In genomic region chr6:27293436-27294152, GRCh38 we compare ENCODE assay signal across 12 cellular contexts. TPM values are rescaled to one million over a fixed set of nuclear protein-coding genes. Genes with fewer than 3 reads are reported as not detected.
DNase-seq lines count a peak whose midpoint lies in the region; ATAC-seq, FAIRE-seq and TF ChIP-seq lines count a peak whose summit lies in the region.
"Had no signal": no experiment of that assay in that cellular context is flagged by ENCODE, and none has a peak within 500 bp of the region (broad histone marks: within the 10 kb centered on the region; RNA-seq: fewer than 3 reads in every experiment).

No MANE protein-coding gene starts in this region.

- peak overlapping the region; percentile 13 for H3K4me3 Mint-ChIP-seq in stimulated activated naive CD8-positive, alpha-beta T cell treated with anti-CD3 and anti-CD28 coated beads, Interleukin-15, Interleukin-2, amounts not matched to agents 100 ng/mL and 50 ng/mL, for 24 hours
- no peak overlapping the region for H3K4me3 Mint-ChIP-seq in stimulated activated naive CD8-positive, alpha-beta T cell treated with anti-CD3 and anti-CD28 coated beads, Interleukin-15, amount 100 ng/mL, for 72 hours

- no peak for FAIRE-seq in urothelium cell line (lab: Jason Lieb, UNC)

- TF ChIP-seq CTCF in fibroblast of lung (conservative IDR thresholded peaks at IDR 0.05 in 1 of 2, IDR thresholded peaks at IDR 0.05 in 1 of 2; ENCODE audit: low read depth in 1 of 2, low read length in 2 of 2) (no peak), prostate gland (IDR thresholded peaks at IDR 0.05) (no peak)

- H3K4me1 Mint-ChIP-seq in stimulated activated naive CD8-positive, alpha-beta T cell treated with anti-CD3 and anti-CD28 coated beads, Interleukin-15, Interleukin-2, amounts not matched to agents 100 ng/mL and 50 ng/mL, for 24 hours (ENCODE audit: low read depth) = peaks cover 11% of the 10 kb centered on the region
- peaks cover 28% of the 10 kb centered on the region for H3K4me1 Mint-ChIP-seq in stimulated activated naive CD8-positive, alpha-beta T cell treated with anti-CD3 and anti-CD28 coated beads, Interleukin-15, amount 100 ng/mL, for 72 hours

- intact Hi-C loops in prostate gland (cut with DNase I) = no loop called here

- H3K36me3 Mint-ChIP-seq in stimulated activated naive CD8-positive, alpha-beta T cell treated with anti-CD3 and anti-CD28 coated beads, Interleukin-15, Interleukin-2, amounts not matched to agents 100 ng/mL and 50 ng/mL, for 24 hours (ENCODE audit: low read depth) = peaks cover 37% of the 10 kb centered on the region

- peak overlapping the region; percentile 45 for H3K27ac Mint-ChIP-seq in stimulated activated naive CD8-positive, alpha-beta T cell treated with anti-CD3 and anti-CD28 coated beads, Interleukin-15, Interleukin-2, amounts not matched to agents 100 ng/mL and 50 ng/mL, for 24 hours
- no peak overlapping the region for H3K27ac Mint-ChIP-seq in stimulated activated naive CD8-positive, alpha-beta T cell treated with anti-CD3 and anti-CD28 coated beads, Interleukin-15, amount 100 ng/mL, for 72 hours

- H3K79me2 ChIP-seq in fibroblast of lung (ENCODE audit: control insufficient read depth, insufficient read depth, low read length) = no peaks in the 10 kb centered on the region

- H3K4me2 ChIP-seq in fibroblast of lung (ENCODE audit: extremely low read depth, insufficient read depth, low read length) = peak overlapping the region; percentile 4

- 20% methylated on average over 28 of the region's 28 CpGs for WGBS in prostate gland

- ATAC-seq in stimulated activated naive CD8-positive, alpha-beta T cell treated with anti-CD3 and anti-CD28 coated beads, Interleukin-15, amount 100 ng/mL, for 72 hours = no peak
- no peak for ATAC-seq in HG02938 (IDR thresholded peaks at IDR 0.05; ENCODE audit: unreplicated experiment)
- ATAC-seq: upper lobe of right lung had no signal

- no peaks in the 10 kb centered on the region for H3K4me1 ChIP-seq in fibroblast of lung (ENCODE audit: control insufficient read depth, extremely low read depth, insufficient read depth, low read length)
- H3K4me1 ChIP-seq in prostate gland (replicated peaks) = no peaks in the 10 kb centered on the region
- H3K4me1 ChIP-seq: SJSA1, upper lobe of right lung had no signal

- H4K20me1 ChIP-seq in fibroblast of lung (ENCODE audit: control insufficient read depth, extremely low read depth, insufficient read depth, low read length) = no peaks in the 10 kb centered on the region

- H3K4me3 ChIP-seq in fibroblast of lung (replicated peaks in 1 of 4; ENCODE audit: control extremely low read depth in 1 of 4, insufficient read depth in 1 of 4, low read depth in 3 of 4, low read length in 4 of 4) = peak overlapping the region in 2 of 4 experiments; percentile 12 to 39
- H3K4me3 ChIP-seq in prostate gland = no peak overlapping the region
- H3K4me3 ChIP-seq: SJSA1, upper lobe of right lung had no signal

- peaks cover 94% of the 10 kb centered on the region for H3K27me3 Mint-ChIP-seq in stimulated activated naive CD8-positive, alpha-beta T cell treated with anti-CD3 and anti-CD28 coated beads, Interleukin-15, Interleukin-2, amounts not matched to agents 100 ng/mL and 50 ng/mL, for 24 hours
- peaks cover 92% of the 10 kb centered on the region for H3K27me3 Mint-ChIP-seq in stimulated activated naive CD8-positive, alpha-beta T cell treated with anti-CD3 and anti-CD28 coated beads, Interleukin-15, amount 100 ng/mL, for 72 hours

- H3K27ac ChIP-seq in fibroblast of lung (ENCODE audit: insufficient read depth, low read length) (no peak overlapping the region), prostate gland (no peak overlapping the region)
- H3K27ac ChIP-seq: HL-60, SJSA1, upper lobe of right lung had no signal

- no peak overlapping the region for H2AFZ ChIP-seq in fibroblast of lung (ENCODE audit: low read length)

- no peaks in the 10 kb centered on the region for H3K36me3 ChIP-seq in fibroblast of lung (ENCODE audit: control insufficient read depth, insufficient read depth, low read length)
- H3K36me3 ChIP-seq in prostate gland = no peaks in the 10 kb centered on the region
- H3K36me3 ChIP-seq: SJSA1, upper lobe of right lung had no signal

- H3K27me3 ChIP-seq in fibroblast of lung (ENCODE audit: control insufficient read depth, insufficient read depth, low read length) (peaks cover 7% of the 10 kb centered on the region), prostate gland (replicated peaks; ENCODE audit: insufficient read depth) (peaks cover 73% of the 10 kb centered on the region)
- H3K27me3 ChIP-seq: SJSA1 had no signal

- no peak for DNase-seq in stimulated activated naive CD8-positive, alpha-beta T cell treated with anti-CD3 and anti-CD28 coated beads, Interleukin-15, amount 100 ng/mL, for 72 hours
- peak; percentile 78 for DNase-seq in OCI-M1 (lab: John Stamatoyannopoulos, UW)
- DNase-seq in fibroblast of lung (ENCODE audit: low read depth in 2 of 2) = peak; percentile 52 to 66
- peak; percentile 43 for DNase-seq in urothelium cell line (ENCODE audit: low spot score)
- no peak for DNase-seq in prostate gland (ENCODE audit: low spot score)
- no peak for DNase-seq in GM19238 (ENCODE audit: insufficient read length, low spot score)
- DNase-seq: CD8-positive, alpha-beta memory T cell; upper lobe of right lung had no signal

- no peaks in the 10 kb centered on the region for H3K9me3 ChIP-seq in fibroblast of lung (ENCODE audit: control insufficient read depth, insufficient read depth, low read depth, low read length)
- no peaks in the 10 kb centered on the region for H3K9me3 ChIP-seq in prostate gland
- H3K9me3 ChIP-seq: upper lobe of right lung had no signal

- no peak overlapping the region for H3K9ac ChIP-seq in fibroblast of lung (ENCODE audit: insufficient read depth, low read length)

- peaks cover 39% of the 10 kb centered on the region for H3K9me3 Mint-ChIP-seq in stimulated activated naive CD8-positive, alpha-beta T cell treated with anti-CD3 and anti-CD28 coated beads, Interleukin-15, Interleukin-2, amounts not matched to agents 100 ng/mL and 50 ng/mL, for 24 hours
- H3K9me3 Mint-ChIP-seq in stimulated activated naive CD8-positive, alpha-beta T cell treated with anti-CD3 and anti-CD28 coated beads, Interleukin-15, amount 100 ng/mL, for 72 hours = peaks cover 11 to 50% of the 10 kb centered on the region in 2 donors

- TF ChIP-seq POLR2A in prostate gland (IDR thresholded peaks at IDR 0.05) = no peak

RNA-seq across cellular contexts. Expression of gene POM121L2, which starts 18.5 kb away (rescaled TPM):
- total RNA-seq in fibroblast of lung (not detected in 2 replicates), prostate gland (under 1 TPM in 1 of 2 donors, not detected in 1; 0.62 TPM)
- polyA plus RNA-seq in fibroblast of lung = not detected in 2 replicates
- not detected in 2 replicates for polyA plus RNA-seq in fibroblast of lung (2012)
- not detected in 2 replicates for polyA minus RNA-seq in fibroblast of lung (ENCODE audit: low replicate concordance)
- total RNA-seq: CD8-positive, alpha-beta memory T cell; SJSA1; upper lobe of right lung had no signal
- polyA plus RNA-seq: CD8-positive, alpha-beta memory T cell had no signal

RNA-seq across cellular contexts. Expression of gene PRSS16, which starts 46.1 kb away (rescaled TPM):
- total RNA-seq in fibroblast of lung (not detected in 2 replicates), prostate gland (10 to 100 TPM; 11.9 to 15.2 TPM)
- polyA plus RNA-seq in fibroblast of lung = 0.15 TPM in 1 of 2 replicates, not detected in the other
- not detected in 2 replicates for polyA plus RNA-seq in fibroblast of lung (2012)
- polyA minus RNA-seq in fibroblast of lung (ENCODE audit: low replicate concordance) = not detected in 2 replicates
- total RNA-seq: SJSA1 had no signal

Comparison
In these comparisons a context has a peak if more than half of its experiments do, and no peak if none do; other contexts are left out.
1. DNase-seq: peak in OCI-M1 (single experiment), fibroblast of lung (2 of 2) and urothelium cell line (single experiment); none in stimulated activated naive CD8-positive, alpha-beta T cell treated with anti-CD3 and anti-CD28 coated beads, Interleukin-15, amount 100 ng/mL, for 72 hours (0 of 2), prostate gland (single experiment) and GM19238 (single experiment).
2. RNA of gene PRSS16, which starts 46.1 kb away (total RNA-seq): 11.9 to 15.2 TPM in prostate gland; not detected in fibroblast of lung; every median in the first group is over 10 times any median in the second.